Comparison of ENCODE assay signal across 8 cellular contexts in genomic region chr1:35577071-35577998, GRCh38. TPM values are rescaled to one million over a fixed set of nuclear protein-coding genes. Genes with fewer than 3 reads are reported as not detected.
DNase-seq lines count a peak whose midpoint lies in the region; ATAC-seq and TF ChIP-seq lines count a peak whose summit lies in the region.

No MANE protein-coding gene starts in this region.

- no peak overlapping the region for H3K18ac ChIP-seq in mesendoderm (ENCODE audit: low read length)

- DNase-seq in CD1c-positive myeloid dendritic cell (ENCODE audit: extremely low spot score) (peak; percentile 41), GM23338 (ENCODE audit: low spot score) (peak; percentile 79), UCSD-AML1 (lab: John Stamatoyannopoulos, UW; ENCODE audit: unreplicated experiment) (peak; percentile 87), chondrocyte (ENCODE audit: low spot score) (peak; percentile 75), mesendoderm (peak; percentile 70), NCI-H748 (lab: John Stamatoyannopoulos, UW; ENCODE audit: unreplicated experiment) (no peak)
- peak; percentile 40 for DNase-seq in stimulated activated naive B cell treated with anti-CD40 and anti-IgM and Interleukin-4, amounts not matched to agents 10 μg/mL and 1 μg/mL and 100 μg/mL, for 72 hours

- peaks cover 32% of the 10 kb centered on the region for H3K4me1 Mint-ChIP-seq in GM23338
- H3K4me1 Mint-ChIP-seq in chondrocyte (ENCODE audit: low read depth): peaks cover 12% of the 10 kb centered on the region
- peaks cover 22 to 27% of the 10 kb centered on the region in 2 donors for H3K4me1 Mint-ChIP-seq in stimulated activated naive B cell treated with anti-CD40 and anti-IgM and Interleukin-4, amounts not matched to agents 10 μg/mL and 1 μg/mL and 100 μg/mL, for 72 hours

- H4K5ac ChIP-seq in mesendoderm (ENCODE audit: low read length): peak overlapping the region; percentile 36

- no peaks in the 10 kb centered on the region; the same call in 1 of the 2 replicates for H3K36me3 ChIP-seq in GM23338 (ENCODE audit: insufficient read depth)
- H3K36me3 ChIP-seq in mesendoderm (ENCODE audit: control insufficient read depth, insufficient read depth, low read length): no peaks in the 10 kb centered on the region

- H3K9me3 Mint-ChIP-seq in GM23338 (no peaks in the 10 kb centered on the region), chondrocyte (ENCODE audit: low read depth) (no peaks in the 10 kb centered on the region)
- no peaks in the 10 kb centered on the region for H3K9me3 Mint-ChIP-seq in stimulated activated naive B cell treated with anti-CD40 and anti-IgM and Interleukin-4, amounts not matched to agents 10 μg/mL and 1 μg/mL and 100 μg/mL, for 72 hours

- H2BK15ac ChIP-seq in mesendoderm (replicated peaks; ENCODE audit: low read depth): no peak overlapping the region

- no peak overlapping the region for H2AK5ac ChIP-seq in mesendoderm (ENCODE audit: low read length)

- no CpG with 5 or more reads among the region's 70 CpGs for WGBS in mesendoderm (ENCODE audit: extremely low coverage, insufficient coverage, low lambda C conversion rate)

- H3K36me3 Mint-ChIP-seq in GM23338 (ENCODE audit: low read depth) (no peaks in the 10 kb centered on the region; the same call in 2 of the 3 replicates), chondrocyte (ENCODE audit: low read depth) (no peaks in the 10 kb centered on the region)
- no peaks in the 10 kb centered on the region for H3K36me3 Mint-ChIP-seq in stimulated activated naive B cell treated with anti-CD40 and anti-IgM and Interleukin-4, amounts not matched to agents 10 μg/mL and 1 μg/mL and 100 μg/mL, for 72 hours

- no peak overlapping the region for H3K23ac ChIP-seq in mesendoderm (ENCODE audit: low read length)

- H3K4me2 ChIP-seq in GM23338 (peak overlapping the region; percentile 99), mesendoderm (ENCODE audit: low read length) (peak overlapping the region; percentile 85)

- no peak overlapping the region for H2BK120ac ChIP-seq in mesendoderm (ENCODE audit: low read depth, low read length)

- H3K27me3 Mint-ChIP-seq in GM23338 (ENCODE audit: insufficient read depth, low read depth, poor library complexity): peaks cover 75% of the 10 kb centered on the region
- peaks cover 10% of the 10 kb centered on the region for H3K27me3 Mint-ChIP-seq in chondrocyte (ENCODE audit: low read depth)
- H3K27me3 Mint-ChIP-seq in stimulated activated naive B cell treated with anti-CD40 and anti-IgM and Interleukin-4, amounts not matched to agents 10 μg/mL and 1 μg/mL and 100 μg/mL, for 72 hours: peaks cover 12% of the 10 kb centered on the region in 2 donors

- H3K4me1 ChIP-seq in GM23338 (ENCODE audit: insufficient read depth) (peaks cover 38% of the 10 kb centered on the region), mesendoderm (ENCODE audit: control insufficient read depth, low read depth, low read length) (peaks cover 7% of the 10 kb centered on the region)

- TF ChIP-seq CTCF in GM23338 (conservative IDR thresholded peaks at IDR 0.05; ENCODE audit: low read depth in 2 of 2): no peak; a peak in 1 of 4 replicates
- TF ChIP-seq CTCF in chondrocyte (IDR thresholded peaks at IDR 0.05): no peak

- no peaks in the 10 kb centered on the region for H3K9me2 ChIP-seq in GM23338 (ENCODE audit: insufficient read depth)

- H2AFZ ChIP-seq in GM23338: peak overlapping the region; percentile 98

- H3K27ac Mint-ChIP-seq in GM23338 (no peak overlapping the region), chondrocyte (ENCODE audit: unreplicated experiment) (no peak overlapping the region)
- H3K27ac Mint-ChIP-seq in stimulated activated naive B cell treated with anti-CD40 and anti-IgM and Interleukin-4, amounts not matched to agents 10 μg/mL and 1 μg/mL and 100 μg/mL, for 72 hours: peak overlapping the region; percentile 90

- peak overlapping the region; percentile 66 for H3K56ac ChIP-seq in mesendoderm (ENCODE audit: low read length)

- no peak overlapping the region for H2BK5ac ChIP-seq in mesendoderm (ENCODE audit: low read length)

- H3K4me3 Mint-ChIP-seq in GM23338: peak overlapping the region; percentile 67
- no peak overlapping the region for H3K4me3 Mint-ChIP-seq in chondrocyte (ENCODE audit: unreplicated experiment)
- H3K4me3 Mint-ChIP-seq in stimulated activated naive B cell treated with anti-CD40 and anti-IgM and Interleukin-4, amounts not matched to agents 10 μg/mL and 1 μg/mL and 100 μg/mL, for 72 hours: peak overlapping the region; percentile 82 to 88

- ATAC-seq in GM23338: peak; percentile 31
- peak; percentile 84 for ATAC-seq in stimulated activated naive B cell treated with anti-CD40 and anti-IgM and Interleukin-4, amounts not matched to agents 10 μg/mL and 1 μg/mL and 100 μg/mL, for 72 hours (replicated peaks)
- ATAC-seq in GM21360 (IDR thresholded peaks at IDR 0.05; ENCODE audit: unreplicated experiment): no peak

- H3K9ac ChIP-seq in mesendoderm (ENCODE audit: low read length): peak overlapping the region; percentile 71

- H3K79me2 ChIP-seq in GM23338 (replicated peaks; ENCODE audit: insufficient read depth): no peaks in the 10 kb centered on the region
- no peaks in the 10 kb centered on the region for H3K79me2 ChIP-seq in mesendoderm (ENCODE audit: control insufficient read depth, insufficient read depth, low read length)

- no peak overlapping the region for H3K4ac ChIP-seq in mesendoderm (ENCODE audit: low read depth, low read length)

- H4K20me1 ChIP-seq in GM23338 (replicated peaks; ENCODE audit: insufficient read depth): 0 out of 2 replicates have a peak, but pooled peaks cover 2% of the 10 kb centered on the region

- H3F3A ChIP-seq in GM23338 (replicated peaks; ENCODE audit: low read depth): peaks cover 26% of the 10 kb centered on the region

- peak overlapping the region; percentile 84 for H3K4me3 ChIP-seq in GM23338
- H3K4me3 ChIP-seq in mesendoderm (ENCODE audit: low read length): peak overlapping the region; percentile 57

- H3K27me3 ChIP-seq in GM23338 (ENCODE audit: insufficient read depth) (peaks cover 78% of the 10 kb centered on the region), mesendoderm (ENCODE audit: insufficient read depth, low read length, poor library complexity) (peaks cover 42% of the 10 kb centered on the region)

- H4K8ac ChIP-seq in mesendoderm (ENCODE audit: low read depth, low read length): no peak overlapping the region

- H3K27ac ChIP-seq in GM23338 (ENCODE audit: low read depth): no peak overlapping the region
- H3K27ac ChIP-seq in mesendoderm (ENCODE audit: low read depth, low read length): no peak overlapping the region

- no peaks in the 10 kb centered on the region for H3K79me1 ChIP-seq in mesendoderm (ENCODE audit: low read length)

TF ChIP-seq in GM23338, 12 proteins besides CTCF, POLR2A, EP300 and RAD21 (continues in another document):
- peak; percentile 65 for TF ChIP-seq EZH2phosphoT487 (IDR thresholded peaks at IDR 0.05; ENCODE audit: unreplicated experiment)
- TF ChIP-seq REST (IDR thresholded peaks at IDR 0.05; ENCODE audit: unreplicated experiment): no peak
- no peak for TF ChIP-seq STAT1 (IDR thresholded peaks at IDR 0.05; ENCODE audit: unreplicated experiment)

RNA-seq across cellular contexts. Expression of gene TFAP2E, which starts 4.2 kb away (rescaled TPM):
- 0.12 and 1.4 TPM in 2 replicates for total RNA-seq in GM23338 (2014; rRNA removed; shearing (Covaris generic))
- polyA plus RNA-seq in GM23338 (2016; fragmentation: Nextera tagmentation; extraction: Ambion mirVana): 0.34 TPM in 1 of 2 replicates, not detected in the other
- 0.92 to 1.4 TPM (median 0.97 TPM) in 3 replicates for total RNA-seq in chondrocyte
- 0.20 TPM for polyA plus RNA-seq in mesendoderm (2013, experiment 1 of 2)
- polyA plus RNA-seq in mesendoderm (2013, experiment 2 of 2): 0.14 TPM

RNA-seq across cellular contexts. Expression of gene NCDN, which starts 19.7 kb away (rescaled TPM):
- 43.1 and 44.2 TPM in 2 replicates for total RNA-seq in GM23338 (2014; rRNA removed; shearing (Covaris generic))
- 13.2 and 14.7 TPM in 2 replicates for polyA plus RNA-seq in GM23338 (2016; fragmentation: Nextera tagmentation; extraction: Ambion mirVana)
- total RNA-seq in chondrocyte: 35.3 to 46.5 TPM (median 36.4 TPM) in 3 replicates
- 27.8 TPM for polyA plus RNA-seq in mesendoderm (2013, experiment 1 of 2)
- polyA plus RNA-seq in mesendoderm (2013, experiment 2 of 2): 28.0 TPM

RNA-seq across cellular contexts. Expression of gene KIAA0319L, which starts 20.1 kb away (rescaled TPM):
- total RNA-seq in GM23338 (2014; rRNA removed; shearing (Covaris generic)): 74.0 and 75.1 TPM in 2 replicates
- polyA plus RNA-seq in GM23338 (2016; fragmentation: Nextera tagmentation; extraction: Ambion mirVana): 25.6 and 27.2 TPM in 2 replicates
- total RNA-seq in chondrocyte: 26.9 to 40.8 TPM (median 28.7 TPM) in 3 replicates
- 15.1 TPM for polyA plus RNA-seq in mesendoderm (2013, experiment 1 of 2)
- polyA plus RNA-seq in mesendoderm (2013, experiment 2 of 2): 16.4 TPM
